ENCODE assay signal across 8 cellular contexts in genomic region chr3:75192065-75192658, GRCh38.
A peak's percentile ranks its signal among the peaks of the same experiment; 100 is the strongest.
DNase-seq lines count a peak whose midpoint lies in the region; ATAC-seq, FAIRE-seq and TF ChIP-seq lines count a peak whose summit lies in the region.

No MANE protein-coding gene starts in this region.

- no peak for TF ChIP-seq RAD21 in HepG2 (CRISPR knock-in tag; IDR thresholded peaks at IDR 0.05)

- intact Hi-C loops in CD14-positive monocyte (cut with micrococcal nuclease), result loop anchor here (5.0 kb wide), 2 partner anchors 230 to 235 kb away; no protein-coding TSS in a partner anchor
- intact Hi-C loops in HepG2 (cut with micrococcal nuclease; ENCODE audit: unreplicated experiment), result loop anchor here (10.0 kb wide), 1 partner anchor 233 kb away; no protein-coding TSS in a partner anchor

- POLR2A ChIA-PET in HepG2 (lab: Yijun Ruan, JAX), result no interaction called here

- H3K27me3 ChIP-seq in HepG2 (ENCODE audit: control insufficient read depth in 1 of 2, insufficient read depth in 2 of 2, low read length in 2 of 2), result no peaks in the 10 kb centered on the region

- no peaks in the 10 kb centered on the region for H3K9me3 ChIP-seq in HepG2 (ENCODE audit: low read length)

- no peak overlapping the region for H3K4me2 ChIP-seq in HepG2 (ENCODE audit: low read depth, low read length)

- TF ChIP-seq CTCF in CD14-positive monocyte (IDR thresholded peaks at IDR 0.05) (peak; percentile 89), HepG2 (CRISPR knock-in tag; IDR thresholded peaks at IDR 0.05) (peak; percentile 79)

- peaks cover 4% of the 10 kb centered on the region for H3K4me1 Mint-ChIP-seq in CD14-positive monocyte

- in situ Hi-C loops in HepG2 (cut with HindIII; ENCODE audit: extremely low pct_ligation_motif_present, low pct_unique_long_range_greater_than_20kb), result no loop called here

- H3K9me3 Mint-ChIP-seq in CD14-positive monocyte, result no peaks in the 10 kb centered on the region

- ATAC-seq in GM18858 (IDR thresholded peaks at IDR 0.05; ENCODE audit: unreplicated experiment), result peak; percentile 74
- peak; percentile 60 for ATAC-seq in HG03565 (IDR thresholded peaks at IDR 0.05; ENCODE audit: unreplicated experiment)
- ATAC-seq in HepG2, result peak; percentile 61; the same call in 2 of the 3 replicates

- CTCF ChIA-PET in HepG2 (lab: Yijun Ruan, JAX; ENCODE audit: low intra/inter-chr PET ratio, low total read pairs), result no interaction called here

- no peak overlapping the region for H3K9ac ChIP-seq in HepG2 (ENCODE audit: insufficient read depth, low read depth, low read length)

- H3K4me3 Mint-ChIP-seq in CD14-positive monocyte, result no peak overlapping the region

- no peaks in the 10 kb centered on the region for H3K36me3 Mint-ChIP-seq in CD14-positive monocyte

- no peak for TF ChIP-seq EP300 in HepG2 (IDR thresholded peaks at IDR 0.05; ENCODE audit: low read depth in 2 of 2, low read length in 2 of 2)
- no peak for TF ChIP-seq EP300 in HepG2 (CRISPR knock-in tag; IDR thresholded peaks at IDR 0.05; ENCODE audit: borderline replicate concordance)

- TF ChIP-seq POLR2A in HepG2 (IDR thresholded peaks at IDR 0.05; ENCODE audit: insufficient read depth in 1 of 2, low read depth in 2 of 2, low read length in 2 of 2), result no peak

- DNase-seq in CD14-positive monocyte (ENCODE audit: low spot score) (peak; percentile 58), SKM-1 treated with dmso at 0.1 percent for 144 hours (lab: John Stamatoyannopoulos, UW; ENCODE audit: unreplicated experiment) (peak; percentile 25), astrocyte of the hippocampus (ENCODE audit: low read depth, low spot score) (peak; percentile 40), HepG2 (ENCODE audit: low spot score) (peak; percentile 35), cerebellum (ENCODE audit: low spot score) (no peak)
- peak; percentile 5 to 9 for DNase-seq in stimulated activated CD8-positive, alpha-beta memory T cell treated with anti-CD3 and anti-CD28 coated beads, Interleukin-7, amount 100 ng/mL, for 1 hour (ENCODE audit: low read depth in 2 of 2)

- H3K4me3 ChIP-seq in HepG2 (replicated peaks in 1 of 3; ENCODE audit: insufficient read depth in 1 of 3, low read depth in 2 of 3, low read length in 3 of 3), result no peak overlapping the region

- peak; percentile 30 for FAIRE-seq in HepG2 (lab: Jason Lieb, UNC)

- no peaks in the 10 kb centered on the region for H4K20me1 ChIP-seq in HepG2 (ENCODE audit: insufficient read depth, low read length)

- no TSS peak for BruUV-seq in HepG2 (replicated peaks; lab: Mats Ljungman, UMichigan)

- H3K4me1 ChIP-seq in HepG2 (ENCODE audit: insufficient read depth, low read length), result no peaks in the 10 kb centered on the region

- no peak overlapping the region for H3K27ac ChIP-seq in HepG2 (ENCODE audit: extremely low read length, insufficient read depth, low read length)

- H2AFZ ChIP-seq in HepG2 (ENCODE audit: low read length), result no peak overlapping the region

- 0% methylated on average over 8 of the region's 8 CpGs for WGBS in HepG2 (ENCODE audit: low lambda C conversion rate)

- no peaks in the 10 kb centered on the region for H3K79me2 ChIP-seq in HepG2 (ENCODE audit: insufficient read depth, low read length)

- H3K27me3 Mint-ChIP-seq in CD14-positive monocyte (ENCODE audit: low read depth in 3 of 3), result peaks cover 3 to 6% (median 5%) of the 10 kb centered on the region in 3 donors

- H3K27ac Mint-ChIP-seq in CD14-positive monocyte, result no peak overlapping the region

- H3K36me3 ChIP-seq in HepG2 (replicated peaks in 1 of 2; ENCODE audit: control insufficient read depth in 1 of 2, insufficient read depth in 2 of 2, low read length in 2 of 2), result no peaks in the 10 kb centered on the region

TF ChIP-seq in HepG2, 621 proteins besides CTCF, POLR2A, EP300 and RAD21:
- TF ChIP-seq ZNF260 (CRISPR knock-in tag; IDR thresholded peaks at IDR 0.05; ENCODE audit: borderline replicate concordance, low read depth), result no peak
- TF ChIP-seq ZBTB33 (CRISPR knock-in tag; IDR thresholded peaks at IDR 0.05), result no peak
- TF ChIP-seq STAG1 (CRISPR knock-in tag; IDR thresholded peaks at IDR 0.05), result peak; percentile 59
- no peak for TF ChIP-seq ZNF678 (CRISPR knock-in tag; IDR thresholded peaks at IDR 0.05)
- peak; percentile 43; the same call in 1 of the 2 replicates for TF ChIP-seq SMC3 (IDR thresholded peaks at IDR 0.05; ENCODE audit: low read length)
- peak; percentile 72 for TF ChIP-seq ZNF629 (CRISPR knock-in tag; conservative IDR thresholded peaks at IDR 0.05)
- peak; percentile 23 for TF ChIP-seq XRCC5 (optimal IDR thresholded peaks at IDR 0.05; ENCODE audit: low read length)
- TF ChIP-seq MXD4 (CRISPR knock-in tag; IDR thresholded peaks at IDR 0.05), result no peak
- TF ChIP-seq ATF1 (CRISPR knock-in tag; IDR thresholded peaks at IDR 0.05), result no peak
- TF ChIP-seq ZFAT (CRISPR knock-in tag; conservative IDR thresholded peaks at IDR 0.05), result no peak
- TF ChIP-seq ZC3H13 (CRISPR knock-in tag; IDR thresholded peaks at IDR 0.05), result no peak
- no peak for TF ChIP-seq ZNF512 (CRISPR knock-in tag; IDR thresholded peaks at IDR 0.05)
